ENCODE assay signal across 32 cellular contexts in genomic region chr2:124045906-124046305, GRCh38. TPM values are rescaled to one million over a fixed set of nuclear protein-coding genes. Genes with fewer than 3 reads are reported as not detected.
"Had no signal": no experiment of that assay in that cellular context is flagged by ENCODE, and none has a peak within 500 bp of the region (broad histone marks: within the 10 kb centered on the region; RNA-seq: fewer than 3 reads in every experiment).

No MANE protein-coding gene starts in this region.

- H3K4me3 ChIP-seq: ascending aorta, breast epithelium, cardiac muscle cell, colonic mucosa, esophagus squamous epithelium, gastroesophageal sphincter, heart right ventricle had no signal

- DNase-seq: activated CD4-positive, alpha-beta memory T cell treated with anti-CD3 and anti-CD28 coated beads, Interleukin-2, amount 10 ng/mL, durations not matched to agents 7 days and 5 days; activated CD4-positive, alpha-beta T cell treated with anti-CD3 and anti-CD28 coated beads for 1 hour; activated CD4-positive, alpha-beta T cell treated with anti-CD3 and anti-CD28 coated beads for 4 hours; activated CD4-positive, alpha-beta T cell treated with anti-CD3 and anti-CD28 coated beads, Interleukin-2, amount 10 ng/mL, durations not matched to agents 7 days and 5 days; activated CD4-positive, alpha-beta T cell treated with anti-CD3 and anti-CD28 coated beads, Interleukin-2, amount 50 U/mL, for 4 hours; activated CD8-positive, alpha-beta memory T cell treated with anti-CD3 and anti-CD28 coated beads, Interleukin-2, amount 50 U/mL, for 48 hours; activated gamma-delta T cell; activated naive CD4-positive, alpha-beta T cell; activated naive CD4-positive, alpha-beta T cell treated with anti-CD3 and anti-CD28 coated beads, Interleukin-2, amount 10 ng/mL, durations not matched to agents 7 days and 5 days; activated naive CD8-positive, alpha-beta T cell treated with anti-CD3 and anti-CD28 coated beads, Interleukin-2, amount 10 ng/mL, durations not matched to agents 7 days and 5 days; activated T-cell treated with anti-CD3 and anti-CD28 coated beads for 4 hours; activated T-cell treated with anti-CD3 and anti-CD28 coated beads, Interleukin-2, amount 50 U/mL, for 24 hours; activated T-cell treated with anti-CD3 and anti-CD28 coated beads, Interleukin-2, amount 50 U/mL, for 72 hours; central memory CD4-positive, alpha-beta T cell; cerebellar nuclear complex; colonic mucosa; effector CD8-positive, alpha-beta T cell; esophagus squamous epithelium; foreskin melanocyte; heart right ventricle; T-helper 2 cell had no signal

- H3K27ac ChIP-seq: ascending aorta, breast epithelium, cardiac muscle cell, colonic mucosa, epithelial cell of prostate, esophagus squamous epithelium, gastroesophageal sphincter, heart right ventricle had no signal

- H3K36me3 ChIP-seq: ascending aorta, breast epithelium, cardiac muscle cell, colonic mucosa, esophagus squamous epithelium, gastroesophageal sphincter, heart right ventricle had no signal

- H3K9me3 ChIP-seq: ascending aorta, breast epithelium, colonic mucosa, esophagus squamous epithelium, gastroesophageal sphincter, heart right ventricle had no signal

- H3K27me3 ChIP-seq: ascending aorta, breast epithelium, cardiac muscle cell, colonic mucosa, esophagus squamous epithelium, gastroesophageal sphincter, heart right ventricle had no signal

- H3K4me1 ChIP-seq: ascending aorta, breast epithelium, colonic mucosa, esophagus squamous epithelium, gastroesophageal sphincter, heart right ventricle had no signal

RNA-seq across cellular contexts. Expression of gene CNTNAP5, which starts 20.8 kb away (rescaled TPM):
- total RNA-seq: activated CD4-positive, alpha-beta memory T cell treated with anti-CD3 and anti-CD28 coated beads, Interleukin-2, amount 10 ng/mL, durations not matched to agents 7 days and 5 days; activated CD4-positive, alpha-beta T cell treated with anti-CD3 and anti-CD28 coated beads, Interleukin-2, amount 10 ng/mL, durations not matched to agents 7 days and 5 days; activated naive CD4-positive, alpha-beta T cell treated with anti-CD3 and anti-CD28 coated beads, Interleukin-2, amount 50 U/mL, for 72 hours; activated naive CD8-positive, alpha-beta T cell treated with anti-CD3 and anti-CD28 coated beads, Interleukin-2, amount 10 ng/mL, durations not matched to agents 7 days and 5 days; activated T-cell treated with anti-CD3 and anti-CD28 coated beads, Interleukin-2, amount 50 U/mL, for 72 hours; ascending aorta; dermis microvascular lymphatic vessel endothelial cell; endothelial cell of umbilical vein; esophagus squamous epithelium; fibroblast of lung; fibroblast of villous mesenchyme; glomerular endothelial cell had no signal
